Comparison of ENCODE assay signal across 14 cellular contexts in genomic region chr11:122524532-122524882, GRCh38.
DNase-seq lines count a peak whose midpoint lies in the region; ATAC-seq, FAIRE-seq and TF ChIP-seq lines count a peak whose summit lies in the region.
"Had no signal": no experiment of that assay in that cellular context is flagged by ENCODE, and none has a peak within 500 bp of the region (broad histone marks: within the 10 kb centered on the region; RNA-seq: fewer than 3 reads in every experiment).

No MANE protein-coding gene starts in this region.

- H2BK5ac ChIP-seq in neuronal stem cell (ENCODE audit: low read length): no peak overlapping the region

- H3K27me3 ChIP-seq in neuronal stem cell (ENCODE audit: control insufficient read depth in 3 of 3, insufficient read depth in 3 of 3, low read depth in 1 of 3, low read length in 3 of 3): no peaks in the 10 kb centered on the region
- H3K27me3 ChIP-seq: pancreas had no signal

- H4K8ac ChIP-seq in neuronal stem cell (ENCODE audit: low read depth, low read length): no peak overlapping the region

- no peak for ATAC-seq in activated T-cell treated with anti-CD3 and anti-CD28 coated beads, Interleukin-2, amount 50 U/mL, for 72 hours (replicated peaks in 1 of 2)
- ATAC-seq in HG02798 (IDR thresholded peaks at IDR 0.05; ENCODE audit: poor library complexity, unreplicated experiment): no peak

- peak overlapping the region; percentile 21 to 68 for H3K4me3 Mint-ChIP-seq in CD14-positive monocyte
- H3K4me3 Mint-ChIP-seq in activated T-cell treated with anti-CD3 and anti-CD28 coated beads, Interleukin-2, amount 50 U/mL, for 72 hours: no peak overlapping the region
- H3K4me3 Mint-ChIP-seq: CD4-positive, alpha-beta T cell had no signal

- peaks cover 0 to 4% (median 1%) of the 10 kb centered on the region in 3 donors for H3K27me3 Mint-ChIP-seq in CD14-positive monocyte (ENCODE audit: low read depth in 3 of 3)
- H3K27me3 Mint-ChIP-seq in activated T-cell treated with anti-CD3 and anti-CD28 coated beads, Interleukin-2, amount 50 U/mL, for 72 hours (ENCODE audit: low read depth): peaks cover 15% of the 10 kb centered on the region

- H3K4me1 Mint-ChIP-seq in CD14-positive monocyte: peaks cover 21% of the 10 kb centered on the region
- H3K4me1 Mint-ChIP-seq in activated T-cell treated with anti-CD3 and anti-CD28 coated beads, Interleukin-2, amount 50 U/mL, for 72 hours (ENCODE audit: low read depth): no peaks in the 10 kb centered on the region

- H3K27ac ChIP-seq in neuronal stem cell (replicated peaks; ENCODE audit: low read length): peak overlapping the region; percentile 17
- H3K27ac ChIP-seq: pancreas had no signal

- intact Hi-C loops in CD14-positive monocyte (cut with micrococcal nuclease): no loop called here

- H3K27ac Mint-ChIP-seq in CD14-positive monocyte: peak overlapping the region in 6 of 7 donors; percentile 60 to 96 (median 92)
- H3K27ac Mint-ChIP-seq in activated T-cell treated with anti-CD3 and anti-CD28 coated beads, Interleukin-2, amount 50 U/mL, for 72 hours: no peak overlapping the region
- H3K27ac Mint-ChIP-seq: CD4-positive, alpha-beta T cell had no signal

- H3K4ac ChIP-seq in neuronal stem cell (ENCODE audit: low read length): no peak overlapping the region

- peaks cover 0 to 6% of the 10 kb centered on the region in 2 donors for H3K9me3 ChIP-seq in neuronal stem cell (replicated peaks in 1 of 2; ENCODE audit: control insufficient read depth in 2 of 2, insufficient read depth in 1 of 2, low read depth in 1 of 2, low read length in 2 of 2)
- H3K9me3 ChIP-seq: pancreas had no signal

- H2AK5ac ChIP-seq in neuronal stem cell (ENCODE audit: low read depth, low read length): no peak overlapping the region

- peak overlapping the region; percentile 76 for H2AFZ ChIP-seq in neuronal stem cell (ENCODE audit: low read length)

- no peak overlapping the region for H2BK15ac ChIP-seq in neuronal stem cell (ENCODE audit: low read length)

- H3K9ac ChIP-seq in neuronal stem cell (ENCODE audit: low read depth, low read length, poor library complexity): no peak overlapping the region

- peaks cover 0 to 2% (median 0%) of the 10 kb centered on the region in 7 donors for H3K9me3 Mint-ChIP-seq in CD14-positive monocyte
- peaks cover 0 to 3% of the 10 kb centered on the region in 2 donors for H3K9me3 Mint-ChIP-seq in activated T-cell treated with anti-CD3 and anti-CD28 coated beads, Interleukin-2, amount 50 U/mL, for 72 hours
- H3K9me3 Mint-ChIP-seq: CD4-positive, alpha-beta T cell had no signal

- H3K36me3 ChIP-seq in neuronal stem cell (replicated peaks in 1 of 2; ENCODE audit: control insufficient read depth in 2 of 2, insufficient read depth in 2 of 2, low read length in 2 of 2): no peaks in the 10 kb centered on the region
- H3K36me3 ChIP-seq: pancreas had no signal

- H3K14ac ChIP-seq in neuronal stem cell (ENCODE audit: low read length): no peak overlapping the region

- TF ChIP-seq CTCF in CD14-positive monocyte (IDR thresholded peaks at IDR 0.05) (no peak), fibroblast of mammary gland (conservative IDR thresholded peaks at IDR 0.05; ENCODE audit: control insufficient read depth, insufficient read depth, low read depth, low read length) (no peak)

- no peak overlapping the region for H3K18ac ChIP-seq in neuronal stem cell (ENCODE audit: low read length)

- H3K4me1 ChIP-seq in neuronal stem cell (ENCODE audit: control insufficient read depth in 2 of 2, insufficient read depth in 1 of 2, low read depth in 1 of 2, low read length in 2 of 2): peaks cover 13 to 18% of the 10 kb centered on the region in 2 donors
- H3K4me1 ChIP-seq: pancreas had no signal

- H2BK120ac ChIP-seq in neuronal stem cell (ENCODE audit: low read depth, low read length): no peak overlapping the region

- no peak overlapping the region for H3K4me3 ChIP-seq in fibroblast of mammary gland (ENCODE audit: control insufficient read depth, low read depth, low read length)
- H3K4me3 ChIP-seq in neuronal stem cell (ENCODE audit: low read length in 2 of 2): peak overlapping the region in 1 of 2 donors; percentile 33
- H3K4me3 ChIP-seq: pancreas had no signal

- DNase-seq in CD14-positive monocyte (ENCODE audit: low spot score) (no peak), NCI-H524 treated with DMSO at 0.1 percent for 48 hours (lab: John Stamatoyannopoulos, UW) (peak; percentile 74), fibroblast of mammary gland (ENCODE audit: low read depth) (peak; percentile 23), neuronal stem cell (ENCODE audit: low spot score) (no peak), HTR-8/SVneo (ENCODE audit: insufficient read length, low spot score) (no peak)
- no peak for DNase-seq in activated T-cell treated with anti-CD3 and anti-CD28 coated beads, Interleukin-2, amount 50 U/mL, for 72 hours
- no peak for DNase-seq in stimulated activated naive CD4-positive, alpha-beta T cell treated with Interleukin-2 at 50 U/mL for 16 hours (lab: John Stamatoyannopoulos, UW)
- DNase-seq: activated CD4-positive, alpha-beta T cell treated with anti-CD3 and anti-CD28 coated beads for 1 hour; CD4-positive, alpha-beta T cell; NCI-H2081 treated with DMSO at 0.1 percent for 48 hours; NCI-H774; T-helper 2 cell had no signal

- no peak overlapping the region for H2BK12ac ChIP-seq in neuronal stem cell (ENCODE audit: low read length)

- no peak for FAIRE-seq in HTR-8/SVneo (lab: Jason Lieb, UNC)
- FAIRE-seq: pancreas had no signal

- H3K79me1 ChIP-seq in neuronal stem cell (ENCODE audit: low read depth, low read length): no peaks in the 10 kb centered on the region

- H3K23ac ChIP-seq in neuronal stem cell (ENCODE audit: low read depth, low read length, poor library complexity): no peak overlapping the region

- no peak overlapping the region for H3K4me2 ChIP-seq in neuronal stem cell (ENCODE audit: insufficient read depth, low read length, poor library complexity, severe bottlenecking)

- no peaks in the 10 kb centered on the region for H3K36me3 Mint-ChIP-seq in CD14-positive monocyte
- no peaks in the 10 kb centered on the region for H3K36me3 Mint-ChIP-seq in activated T-cell treated with anti-CD3 and anti-CD28 coated beads, Interleukin-2, amount 50 U/mL, for 72 hours (ENCODE audit: insufficient read depth in 2 of 2)

- H4K91ac ChIP-seq in neuronal stem cell (ENCODE audit: low read depth, low read length, poor library complexity): no peak overlapping the region

Comparison
In these comparisons a context has a peak if more than half of its experiments do, and no peak if none do; other contexts are left out.
1. DNase-seq: peak in NCI-H524 treated with DMSO at 0.1 percent for 48 hours (single experiment) and fibroblast of mammary gland (single experiment); none in CD14-positive monocyte (single experiment), neuronal stem cell (single experiment), HTR-8/SVneo (single experiment), activated T-cell treated with anti-CD3 and anti-CD28 coated beads, Interleukin-2, amount 50 U/mL, for 72 hours (0 of 2) and stimulated activated naive CD4-positive, alpha-beta T cell treated with Interleukin-2 at 50 U/mL for 16 hours (single experiment).
2. H3K4me3 Mint-ChIP-seq: peak in CD14-positive monocyte (2 of 2); none in activated T-cell treated with anti-CD3 and anti-CD28 coated beads, Interleukin-2, amount 50 U/mL, for 72 hours (0 of 2).